8 cellular contexts compared by ENCODE assay signal in genomic region chr1:40818264-40818961, GRCh38. TPM values are rescaled to one million over a fixed set of nuclear protein-coding genes. Genes with fewer than 3 reads are reported as not detected.
DNase-seq lines count a peak whose midpoint lies in the region; TF ChIP-seq lines count a peak whose summit lies in the region.

No MANE protein-coding gene starts in this region.

- no peaks in the 10 kb centered on the region for H3K36me3 Mint-ChIP-seq in osteocyte (ENCODE audit: unreplicated experiment)

- H3K9me3 Mint-ChIP-seq in osteocyte (ENCODE audit: unreplicated experiment), result no peaks in the 10 kb centered on the region

- TF ChIP-seq EP300 in transverse colon (IDR thresholded peaks at IDR 0.05; ENCODE audit: low read depth), result no peak

- no peak for TF ChIP-seq POLR2A in esophagus squamous epithelium (IDR thresholded peaks at IDR 0.05)
- peak; percentile 23 for TF ChIP-seq POLR2A in transverse colon (IDR thresholded peaks at IDR 0.05)

- H3K4me3 ChIP-seq in esophagus squamous epithelium (peak overlapping the region; percentile 28 to 62 (median 43)), transverse colon (peak overlapping the region in 3 of 4 donors; percentile 16 to 48 (median 32))

- no peaks in the 10 kb centered on the region for H3K27me3 Mint-ChIP-seq in osteocyte (ENCODE audit: unreplicated experiment)

- peak overlapping the region; percentile 55 for H3K4me3 Mint-ChIP-seq in osteocyte (ENCODE audit: unreplicated experiment)

- TF ChIP-seq CTCF in esophagus squamous epithelium (IDR thresholded peaks at IDR 0.05) (no peak), osteocyte (IDR thresholded peaks at IDR 0.05) (no peak), transverse colon (IDR thresholded peaks at IDR 0.05) (no peak)

- H3K4me1 ChIP-seq in esophagus squamous epithelium (peaks cover 6 to 26% (median 9%) of the 10 kb centered on the region in 3 donors), transverse colon (peaks cover 0 to 8% (median 6%) of the 10 kb centered on the region in 4 donors)

- DNase-seq in DMS53 (lab: John Stamatoyannopoulos, UW), result peak; percentile 68
- no peak for DNase-seq in DMS53 treated with DMSO at 0.1 percent for 48 hours (lab: John Stamatoyannopoulos, UW; ENCODE audit: unreplicated experiment)
- peak in 71 of 76 experiments; percentile 16 to 96 (median 82) for DNase-seq in HUDEP-2 (lab: John Stamatoyannopoulos, UW; ENCODE audit: unreplicated experiment in 76 of 76)
- DNase-seq in activated CD8-positive, alpha-beta memory T cell treated with anti-CD3 and anti-CD28 coated beads, Interleukin-2, amount 50 U/mL, for 24 hours (ENCODE audit: extremely low read depth), result peak; percentile 66
- peak; percentile 36 for DNase-seq in esophagus squamous epithelium (lab: John Stamatoyannopoulos, UW)
- no peak for DNase-seq in osteocyte (ENCODE audit: extremely low spot score, unreplicated experiment)
- peak; percentile 84 for DNase-seq in transverse colon
- no peak for DNase-seq in NCI-H2227 treated with DMSO at 0.1 percent for 48 hours (lab: John Stamatoyannopoulos, UW)

- H3K9me3 ChIP-seq in esophagus squamous epithelium (no peaks in the 10 kb centered on the region), transverse colon (no peaks in the 10 kb centered on the region)

- no peaks in the 10 kb centered on the region for H3K36me3 ChIP-seq in esophagus squamous epithelium
- H3K36me3 ChIP-seq in transverse colon, result no peaks in the 10 kb centered on the region

- in situ Hi-C loops in transverse colon (cut with MboI; ENCODE audit: low pct_ligation_motif_present in 1 of 4, low pct_unique_long_range_greater_than_20kb in 1 of 4, low sequenced_read_pairs in 3 of 4), result no loop called here

- intact Hi-C loops in esophagus squamous epithelium (cut with DNase I) (no loop called here), transverse colon (cut with DNase I; ENCODE audit: low total_unique reads) (no loop called here)

- no peak overlapping the region for H3K27ac Mint-ChIP-seq in osteocyte (ENCODE audit: unreplicated experiment)

- WGBS in esophagus squamous epithelium, 2 donors, result 14 to 43% methylated on average over 6 of the region's 59 CpGs
- WGBS in transverse colon (ENCODE audit: low coverage in 1 of 2), 2 donors, result 24% methylated on average over 49 of the region's 59 CpGs; no CpG with 5 or more reads in 1 of the 2 donors

- H3K4me1 Mint-ChIP-seq in osteocyte (ENCODE audit: unreplicated experiment), result peaks cover 25% of the 10 kb centered on the region

- H3K27ac ChIP-seq in esophagus squamous epithelium (no peak overlapping the region), transverse colon (no peak overlapping the region)

- H3K27me3 ChIP-seq in esophagus squamous epithelium, result peaks cover 0 to 8% (median 0%) of the 10 kb centered on the region in 4 donors
- no peaks in the 10 kb centered on the region for H3K27me3 ChIP-seq in transverse colon

RNA-seq across cellular contexts. Expression of gene KCNQ4, which starts 34.8 kb away (rescaled TPM):
- total RNA-seq in esophagus squamous epithelium (1 to 10 TPM in 1 of 4 donors, under 1 TPM in 3; 0.50 to 2.1 (median 0.81) TPM), osteocyte (0.51 and 0.63 TPM in 2 replicates), transverse colon (10 to 100 TPM in 1 of 4 donors, 1 to 10 TPM in 3; 3.1 to 33.7 (median 3.6) TPM)

RNA-seq across cellular contexts. Expression of gene CITED4, which starts 43.8 kb away (rescaled TPM):
- total RNA-seq in esophagus squamous epithelium (10 to 100 TPM; 12.2 to 40.6 (median 22.1) TPM), osteocyte (23.4 and 26.0 TPM in 2 replicates), transverse colon (10 to 100 TPM in 3 of 4 donors, 1 to 10 TPM in 1; 7.6 to 30.1 (median 16.5) TPM)

Comparison
In these comparisons a context has a peak if more than half of its experiments do, and no peak if none do; other contexts are left out.
1. DNase-seq: peak in DMS53 (single experiment), HUDEP-2 (71 of 76), activated CD8-positive, alpha-beta memory T cell treated with anti-CD3 and anti-CD28 coated beads, Interleukin-2, amount 50 U/mL, for 24 hours (single experiment), esophagus squamous epithelium (single experiment) and transverse colon (single experiment); none in DMS53 treated with DMSO at 0.1 percent for 48 hours (single experiment), osteocyte (single experiment) and NCI-H2227 treated with DMSO at 0.1 percent for 48 hours (single experiment).